In genomic region chr4:8136529-8136928, GRCh38 we compare ENCODE assay signal across 17 cellular contexts. TPM values are rescaled to one million over a fixed set of nuclear protein-coding genes. Genes with fewer than 3 reads are reported as not detected.
DNase-seq lines count a peak whose midpoint lies in the region; ATAC-seq and TF ChIP-seq lines count a peak whose summit lies in the region.
"Had no signal": no experiment of that assay in that cellular context is flagged by ENCODE, and none has a peak within 500 bp of the region (broad histone marks: within the 10 kb centered on the region; RNA-seq: fewer than 3 reads in every experiment).

No MANE protein-coding gene starts in this region.

- H4K8ac ChIP-seq in H9 (replicated peaks; ENCODE audit: insufficient read length, low read depth, low read length) = no peak overlapping the region
- H4K8ac ChIP-seq in IMR-90 (ENCODE audit: low read depth in 2 of 2, low read length in 2 of 2) = no peak overlapping the region

- intact Hi-C loops in IMR-90 (cut with micrococcal nuclease) = no loop called here
- intact Hi-C loops in breast epithelium (cut with DNase I; ENCODE audit: low total_unique reads) = no loop called here

- dilution Hi-C loops in IMR-90 (cut with HindIII; ENCODE audit: low sequenced_read_pairs, unreplicated experiment) = no loop called here

- H2BK5ac ChIP-seq in H9 (ENCODE audit: insufficient read length, low read length) (no peak overlapping the region), IMR-90 (ENCODE audit: low read depth, low read length, poor library complexity, severe bottlenecking) (no peak overlapping the region)

- H3K23me2 ChIP-seq in H9 (ENCODE audit: insufficient read length, low read depth, low read length, poor library complexity, severe bottlenecking) = no peaks in the 10 kb centered on the region

- peak overlapping the region; percentile 45 for H2BK12ac ChIP-seq in H9 (ENCODE audit: insufficient read length, low read depth, low read length)

- no TSS peak for BruUV-seq in IMR-90 (replicated peaks; lab: Mats Ljungman, UMichigan)

- H3K27me3 ChIP-seq in H9 (ENCODE audit: insufficient read depth, low read length) (no peaks in the 10 kb centered on the region), IMR-90 (ENCODE audit: control insufficient read depth, insufficient read depth, low read length) (peaks cover 50% of the 10 kb centered on the region), breast epithelium (no peaks in the 10 kb centered on the region)
- H3K27me3 ChIP-seq: BE2C had no signal

- H4K5ac ChIP-seq in H9 (ENCODE audit: insufficient read length, low read depth, low read length) = no peak overlapping the region
- no peak overlapping the region for H4K5ac ChIP-seq in IMR-90 (ENCODE audit: low read depth, low read length)

- no peak for TF ChIP-seq RAD21 in IMR-90 (IDR thresholded peaks at IDR 0.05; ENCODE audit: low read length)

- H3K36me3 ChIP-seq in IMR-90 (ENCODE audit: control insufficient read depth, insufficient read depth, low read length) = no peaks in the 10 kb centered on the region
- no peaks in the 10 kb centered on the region for H3K36me3 ChIP-seq in breast epithelium
- H3K36me3 ChIP-seq: BE2C, HAP-1 had no signal

- H3K27me3 Mint-ChIP-seq in H9 (ENCODE audit: low read depth) = peaks cover 6% of the 10 kb centered on the region

- TF ChIP-seq CTCF in H9 (conservative IDR thresholded peaks at IDR 0.05) = no peak
- TF ChIP-seq CTCF in IMR-90 (conservative IDR thresholded peaks at IDR 0.05; ENCODE audit: low read depth, low read length) = no peak
- no peak for TF ChIP-seq CTCF in breast epithelium (IDR thresholded peaks at IDR 0.05)

- in situ Hi-C loops in IMR-90 (cut with MboI; ENCODE audit: low sequenced_read_pairs) = no loop called here

- no peaks in the 10 kb centered on the region for H3K9me1 ChIP-seq in IMR-90 (ENCODE audit: insufficient read depth, low read length)

- H2BK120ac ChIP-seq in H9 (ENCODE audit: low read depth, low read length, poor library complexity, severe bottlenecking) (no peak overlapping the region), IMR-90 (ENCODE audit: low read depth, low read length) (no peak overlapping the region)

- no peak overlapping the region for H3K14ac ChIP-seq in H9 (ENCODE audit: insufficient read depth, low read length)
- no peak overlapping the region for H3K14ac ChIP-seq in IMR-90 (replicated peaks; ENCODE audit: low read depth, low read length)

- ATAC-seq in IMR-90 (ENCODE audit: low read depth) (no peak; the same call in 1 of the 2 replicates), esophagus mucosa (peak; percentile 27), GM19351 (IDR thresholded peaks at IDR 0.05; ENCODE audit: unreplicated experiment) (no peak)
- ATAC-seq: GM23338 had no signal

- no peak for DNase-seq in H9
- no peak for DNase-seq in IMR-90
- no peak for DNase-seq in NCI-H2227 (lab: John Stamatoyannopoulos, UW; ENCODE audit: unreplicated experiment)
- DNase-seq in breast epithelium (ENCODE audit: low spot score in 2 of 2) = no peak
- DNase-seq: ACHN; BE2C; C1 segment of cervical spinal cord; CD4-positive, CD25-positive, alpha-beta regulatory T cell; CD8-positive, alpha-beta memory T cell; COR-L47; DMS 273 treated with DMSO at 0.1 percent for 48 hours; DMS53; DND-41 had no signal

- H3K36me3 Mint-ChIP-seq in H9 (ENCODE audit: insufficient read depth in 1 of 3, low read depth in 3 of 3) = peaks cover 2 to 4% (median 3%) of the 10 kb centered on the region in 3 experiments; a peak in 2 of 7 replicates

- H2AFZ ChIP-seq in H9 (ENCODE audit: low read length) = no peak overlapping the region
- H2AFZ ChIP-seq in IMR-90 (replicated peaks; ENCODE audit: low read length, poor library complexity) = peak overlapping the region; percentile 56
- H2AFZ ChIP-seq: GM23338 had no signal

- no peak overlapping the region for H2AK9ac ChIP-seq in IMR-90 (replicated peaks; ENCODE audit: low read depth, low read length, poor library complexity)

- H3K79me2 ChIP-seq in H9 (ENCODE audit: insufficient read depth, low read length) = no peaks in the 10 kb centered on the region

- H3K4ac ChIP-seq in H9 (ENCODE audit: low read depth, low read length) (no peak overlapping the region), IMR-90 (ENCODE audit: low read depth, low read length) (no peak overlapping the region)

- no peaks in the 10 kb centered on the region; the same call in 1 of the 2 replicates for H3K4me1 ChIP-seq in H9 (ENCODE audit: insufficient read depth, low read length)
- H3K4me1 ChIP-seq in IMR-90 (ENCODE audit: control insufficient read depth, insufficient read depth, low read length) = no peaks in the 10 kb centered on the region
- no peaks in the 10 kb centered on the region for H3K4me1 ChIP-seq in breast epithelium
- H3K4me1 ChIP-seq: BE2C, HAP-1 had no signal

- no peak overlapping the region for H3K4me3 ChIP-seq in IMR-90 (ENCODE audit: insufficient read depth, low read depth, low read length)
- H3K4me3 ChIP-seq in breast epithelium = no peak overlapping the region
- H3K4me3 ChIP-seq: GM23338, HAP-1 had no signal

- no peak overlapping the region for H3K18ac ChIP-seq in H9 (ENCODE audit: insufficient read length, low read depth, low read length)
- no peak overlapping the region for H3K18ac ChIP-seq in IMR-90 (ENCODE audit: low read depth, low read length)

- H3K79me1 ChIP-seq in H9 (ENCODE audit: insufficient read depth, low read depth, low read length, poor library complexity, severe bottlenecking) (no peaks in the 10 kb centered on the region), IMR-90 (ENCODE audit: low read depth in 1 of 2, low read length in 2 of 2) (no peaks in the 10 kb centered on the region)

- H3K56ac ChIP-seq in H9 (ENCODE audit: insufficient read length, low read depth, low read length) (no peak overlapping the region), IMR-90 (ENCODE audit: extremely low read depth, insufficient read depth, low read length) (no peak overlapping the region)

- CTCF ChIA-PET in IMR-90 (lab: Yijun Ruan, JAX) = no interaction called here

- H3T11ph ChIP-seq in H9 (ENCODE audit: low read length) = no peak overlapping the region

- no CpG with 5 or more reads among the region's 12 CpGs for WGBS in H9 (ENCODE audit: extremely low coverage, insufficient read length, low lambda C conversion rate)
- 62% methylated on average over 6 of the region's 12 CpGs; no CpG with 5 or more reads in 1 of the 2 experiments for WGBS in IMR-90 (ENCODE audit: extremely low coverage in 2 of 2, insufficient read length in 1 of 2), 2 experiments

- H2AK5ac ChIP-seq in H9 (ENCODE audit: insufficient read length, low read length) (no peak overlapping the region), IMR-90 (ENCODE audit: low read depth, low read length) (no peak overlapping the region)

- H3K9me3 Mint-ChIP-seq in H9 = peaks cover 5 to 6% of the 10 kb centered on the region in 2 experiments; a peak in 3 of 5 replicates

- POLR2A ChIA-PET in IMR-90 (lab: Charles Lee; ENCODE audit: unreplicated experiment) = no interaction called here

- no peak overlapping the region for H3K4me2 ChIP-seq in H9 (ENCODE audit: insufficient read depth, insufficient read length, low read length)
- H3K4me2 ChIP-seq in IMR-90 (ENCODE audit: low read depth, low read length) = no peak overlapping the region
- H3K4me2 ChIP-seq: GM23338 had no signal

- H3K23ac ChIP-seq in H9 (ENCODE audit: insufficient read length, low read depth, low read length) (no peak overlapping the region), IMR-90 (ENCODE audit: low read depth, low read length) (no peak overlapping the region)

- H3K9me3 ChIP-seq in H9 (ENCODE audit: control insufficient read depth, low read depth, low read length) (no peaks in the 10 kb centered on the region), IMR-90 (ENCODE audit: control insufficient read depth, insufficient read depth, low read length) (peaks cover 2% of the 10 kb centered on the region; the same call in 1 of the 2 replicates), breast epithelium (no peaks in the 10 kb centered on the region)
- H3K9me3 ChIP-seq: BE2C, HAP-1 had no signal

- TF ChIP-seq POLR2A in IMR-90 (IDR thresholded peaks at IDR 0.05; ENCODE audit: low read depth, low read length) (no peak), breast epithelium (IDR thresholded peaks at IDR 0.05) (no peak)

- H3K27ac ChIP-seq in H9 (ENCODE audit: insufficient read length, low read depth, low read length) = no peak overlapping the region
- no peak overlapping the region for H3K27ac ChIP-seq in IMR-90 (ENCODE audit: insufficient read depth, low read length)
- H3K27ac ChIP-seq in breast epithelium = no peak overlapping the region

- no peaks in the 10 kb centered on the region for H4K20me1 ChIP-seq in H9 (ENCODE audit: control insufficient read depth, insufficient read depth, insufficient read length)
- H4K20me1 ChIP-seq in IMR-90 (ENCODE audit: insufficient read depth, low read length) = no peaks in the 10 kb centered on the region

- peaks cover 14 to 18% of the 10 kb centered on the region in 2 experiments for H3K4me1 Mint-ChIP-seq in H9

- H2BK15ac ChIP-seq in H9 (ENCODE audit: low read depth, low read length) (no peak overlapping the region), IMR-90 (ENCODE audit: low read depth, low read length) (no peak overlapping the region)

- H2BK20ac ChIP-seq in H9 (ENCODE audit: low read depth, low read length, poor library complexity, severe bottlenecking) (no peak overlapping the region), IMR-90 (ENCODE audit: low read depth, low read length) (no peak overlapping the region)

- H3K4me3 Mint-ChIP-seq in H9 = no peak overlapping the region
- H3K4me3 Mint-ChIP-seq: CD4-positive, CD25-positive, alpha-beta regulatory T cell; CD8-positive, alpha-beta memory T cell; GM23338 had no signal

- no peak overlapping the region for H3K9ac ChIP-seq in H9 (ENCODE audit: extremely low read depth, insufficient read length, low read length)
- no peak overlapping the region for H3K9ac ChIP-seq in IMR-90 (ENCODE audit: low read depth, low read length)

- H3K27ac Mint-ChIP-seq in H9 = no peak overlapping the region; a peak in 1 of 7 replicates
- H3K27ac Mint-ChIP-seq: CD4-positive, CD25-positive, alpha-beta regulatory T cell; CD8-positive, alpha-beta memory T cell; GM23338 had no signal

- H4K91ac ChIP-seq in H9 (ENCODE audit: insufficient read length, low read depth, low read length) = no peak overlapping the region
- no peak overlapping the region for H4K91ac ChIP-seq in IMR-90 (ENCODE audit: insufficient read depth, low read depth, low read length)

TF ChIP-seq in IMR-90, 13 proteins besides CTCF, POLR2A, EP300 and RAD21 (continues in another document):
- TF ChIP-seq MAFK (IDR thresholded peaks at IDR 0.05; ENCODE audit: low read depth, low read length) (no peak), SMC3 (IDR thresholded peaks at IDR 0.05; ENCODE audit: low read depth, low read length) (no peak), BHLHE40 (IDR thresholded peaks at IDR 0.05; ENCODE audit: low read depth, low read length) (no peak), FOS (IDR thresholded peaks at IDR 0.05; ENCODE audit: low read depth, low read length) (no peak), RCOR1 (IDR thresholded peaks at IDR 0.05; ENCODE audit: insufficient replicate concordance, low read length) (no peak)

RNA-seq across cellular contexts. Expression of gene ABLIM2, which starts 22.1 kb away (rescaled TPM):
- total RNA-seq in H9 (2021) (0.90 and 1.0 TPM in 2 replicates), IMR-90 (2012; rRNA removed) (under 0.01 TPM in 2 replicates), esophagus mucosa (20.1 TPM), breast epithelium (10 to 100 TPM in 1 of 3 donors, 1 to 10 TPM in 2; 4.8 to 11.5 (median 8.2) TPM)
- 0.07 and 0.10 TPM in 2 replicates for polyA plus RNA-seq in IMR-90 (2012; rRNA removed)
- polyA plus RNA-seq in IMR-90 (2012; cell fraction: cytosol; rRNA removed) = 0.05 and 0.08 TPM in 2 replicates
- 0.08 TPM in 2 replicates for polyA plus RNA-seq in IMR-90 (2012; cell fraction: nucleus; rRNA removed; ENCODE audit: low replicate concordance)
